In the genomic region with DNA sequence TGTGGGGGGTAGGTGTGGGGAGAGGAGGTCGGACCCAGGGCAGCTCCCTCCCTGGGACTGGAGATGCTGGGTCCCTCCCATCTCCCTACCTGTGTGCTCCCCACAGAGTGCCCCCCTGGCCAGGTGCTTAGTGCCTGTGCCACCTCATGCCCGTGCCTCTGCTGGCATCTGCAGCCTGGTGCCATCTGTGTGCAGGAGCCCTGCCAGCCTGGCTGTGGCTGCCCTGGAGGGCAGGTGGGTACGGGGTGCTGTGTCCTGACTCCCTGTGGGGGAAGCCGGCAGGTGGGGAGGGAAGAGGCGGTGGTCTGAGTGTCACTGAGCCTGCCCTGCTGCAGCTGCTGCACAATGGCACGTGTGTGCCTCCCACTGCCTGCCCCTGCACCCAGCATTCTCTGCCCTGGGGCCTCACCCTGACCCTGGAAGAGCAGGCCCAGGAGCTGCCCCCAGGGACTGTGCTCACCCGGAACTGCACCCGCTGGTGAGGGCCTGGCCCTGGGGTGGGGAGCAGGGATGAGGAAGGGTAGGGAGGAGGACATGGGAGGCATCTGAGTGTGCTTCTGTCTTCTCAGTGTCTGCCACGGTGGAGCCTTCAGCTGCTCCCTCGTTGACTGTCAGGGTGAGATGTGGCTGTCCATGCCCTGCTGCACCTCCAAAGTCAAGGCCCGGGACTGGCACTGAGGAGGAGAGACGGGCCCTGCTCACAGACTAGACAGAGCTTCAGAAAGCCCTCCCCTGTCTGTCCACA, we compare ENCODE assay signal across 26 cellular contexts. TPM values are rescaled to one million over a fixed set of nuclear protein-coding genes. Genes with fewer than 3 reads are reported as not detected.
DNase-seq lines count a peak whose midpoint lies in the region; ATAC-seq, FAIRE-seq and TF ChIP-seq lines count a peak whose summit lies in the region.
"Had no signal": no experiment of that assay in that cellular context is flagged by ENCODE, and none has a peak within 500 bp of the region (broad histone marks: within the 10 kb centered on the region; RNA-seq: fewer than 3 reads in every experiment).

No MANE protein-coding gene starts in this region.

- POLR2A ChIA-PET in GM12878 (lab: Charles Lee) = no interaction called here

- FAIRE-seq in GM12892 (lab: Jason Lieb, UNC) (no peak), GM12878 (lab: Jason Lieb, UNC) (no peak)
- FAIRE-seq: H54, pancreas had no signal

- H3K4me2 ChIP-seq in GM12878 (ENCODE audit: control insufficient read depth, insufficient read depth) (no peak overlapping the region), osteoblast (ENCODE audit: insufficient read depth, low read length) (no peak overlapping the region)

- H4K20me1 ChIP-seq in GM12878 (ENCODE audit: control insufficient read depth, insufficient read depth) (no peaks in the 10 kb centered on the region), osteoblast (ENCODE audit: insufficient read depth, low read length) (no peaks in the 10 kb centered on the region)

- no peak overlapping the region for H3K4me3 Mint-ChIP-seq in effector memory CD8-positive, alpha-beta T cell
- H3K4me3 Mint-ChIP-seq: CD8-positive, alpha-beta memory T cell; nephron progenitor cell had no signal

- intact Hi-C loops in GM12878 (cut with micrococcal nuclease; ENCODE audit: unreplicated experiment) = no loop called here

- CTCF ChIA-PET in GM12878 (lab: Yijun Ruan, JAX) = no interaction called here

- no peak overlapping the region for H3K9ac ChIP-seq in GM12878 (ENCODE audit: control insufficient read depth, insufficient read depth, low read length)

- 7% methylated on average over 12 of the region's 12 CpGs for WGBS in GM12878 (ENCODE audit: insufficient coverage, insufficient replicate concordance, low lambda C conversion rate, missing lambda C conversion rate)

- no peak overlapping the region for H3K4me3 ChIP-seq in GM12878
- H3K4me3 ChIP-seq in osteoblast (ENCODE audit: insufficient read depth, low read length) = no peak overlapping the region
- H3K4me3 ChIP-seq: lung, pancreas had no signal

- peak; percentile 20 for ATAC-seq in GM12878
- ATAC-seq in effector memory CD8-positive, alpha-beta T cell (replicated peaks) = no peak
- ATAC-seq: pancreas had no signal

- no peak overlapping the region for H3K27ac Mint-ChIP-seq in effector memory CD8-positive, alpha-beta T cell
- H3K27ac Mint-ChIP-seq: CD8-positive, alpha-beta memory T cell; nephron progenitor cell had no signal

- H3K27me3 Mint-ChIP-seq in effector memory CD8-positive, alpha-beta T cell = peaks cover 12 to 36% of the 10 kb centered on the region in 2 donors

- H3K4me1 ChIP-seq in GM12878 (ENCODE audit: control insufficient read depth, insufficient read depth, low read length) (no peaks in the 10 kb centered on the region), osteoblast (ENCODE audit: insufficient read depth, low read length) (no peaks in the 10 kb centered on the region)
- H3K4me1 ChIP-seq: pancreas had no signal

- RAD21 ChIA-PET in GM12878 (lab: Charles Lee; ENCODE audit: unreplicated experiment) = no interaction called here

- TF ChIP-seq CTCF in GM12878 (IDR thresholded peaks at IDR 0.05 in 2 of 3, conservative IDR thresholded peaks at IDR 0.05 in 1 of 3; ENCODE audit: control insufficient read depth in 2 of 3, extremely low read depth in 1 of 3, insufficient read depth in 1 of 3, low read depth in 3 of 3, low read length in 3 of 3) (no peak), osteoblast (IDR thresholded peaks at IDR 0.05; ENCODE audit: extremely low read depth, low read depth, low read length) (no peak)

- DNase-seq in NCI-H1417 (lab: John Stamatoyannopoulos, UW) (peak in 2 of 3 experiments; percentile 36 to 60), NCI-H1417 treated with DMSO at 0.1 percent for 48 hours (lab: John Stamatoyannopoulos, UW) (no peak), GM12892 (ENCODE audit: insufficient read length) (peak; percentile 16), GM12878 (ENCODE audit: low read depth, low spot score) (no peak), osteoblast (ENCODE audit: insufficient read length, low spot score, missing footprints) (peak; percentile 86), mucosa of gallbladder (ENCODE audit: low spot score) (no peak), G401 (ENCODE audit: low spot score) (no peak)
- no peak for DNase-seq in effector memory CD8-positive, alpha-beta T cell
- DNase-seq: activated naive CD4-positive, alpha-beta T cell treated with Interleukin-2 at 50 U/mL for 16 hours; brain microvascular endothelial cell; CD8-positive, alpha-beta memory T cell; DMS 273 treated with DMSO at 0.1 percent for 48 hours; IMR-90; NCI-H2029 treated with DMSO at 0.1 percent for 48 hours; NCI-H510A; nephron progenitor cell; SHP77; stimulated activated CD4-positive, alpha-beta T cell treated with anti-CD3 and anti-CD28 coated beads, Interleukin-4, amount 100 ng/mL, for 1 hour; T-helper 9 cell; WERI-Rb-1 had no signal

- H3K27ac ChIP-seq in GM12878 (ENCODE audit: control insufficient read depth, insufficient read depth) = no peak overlapping the region
- no peak overlapping the region for H3K27ac ChIP-seq in osteoblast (ENCODE audit: low read depth, low read length)
- H3K27ac ChIP-seq: 22Rv1, brain microvascular endothelial cell, epithelial cell of prostate, pancreas, WERI-Rb-1 had no signal

- TF ChIP-seq POLR2A in GM12892 (IDR thresholded peaks at IDR 0.05; ENCODE audit: low read depth, low read length) = no peak
- TF ChIP-seq POLR2A in GM12878 (IDR thresholded peaks at IDR 0.05; ENCODE audit: low read depth, low read length) = no peak

- no peaks in the 10 kb centered on the region for H3K36me3 ChIP-seq in GM12878 (ENCODE audit: control insufficient read depth in 2 of 2, insufficient read depth in 2 of 2, low read length in 1 of 2)
- no peaks in the 10 kb centered on the region for H3K36me3 ChIP-seq in osteoblast (ENCODE audit: insufficient read depth, low read length)
- H3K36me3 ChIP-seq: brain microvascular endothelial cell, pancreas, WERI-Rb-1 had no signal

- H3K27me3 ChIP-seq in GM12878 (replicated peaks in 1 of 2; ENCODE audit: control insufficient read depth in 2 of 2, insufficient read depth in 2 of 2, low read length in 1 of 2) (peaks cover 0 to 2% of the 10 kb centered on the region in 2 experiments; a peak in 1 of 4 replicates), osteoblast (ENCODE audit: insufficient read depth, low read length) (no peaks in the 10 kb centered on the region)
- H3K27me3 ChIP-seq: brain microvascular endothelial cell, pancreas had no signal

- H3K9me3 ChIP-seq in GM12878 (replicated peaks; ENCODE audit: control insufficient read depth, insufficient read depth, low read length) = no peaks in the 10 kb centered on the region
- no peaks in the 10 kb centered on the region for H3K9me3 ChIP-seq in osteoblast (ENCODE audit: low read depth, low read length)
- H3K9me3 ChIP-seq: pancreas had no signal

- TF ChIP-seq RAD21 in GM12878 (IDR thresholded peaks at IDR 0.05; ENCODE audit: insufficient read depth, low read depth, low read length) = no peak

- no peaks in the 10 kb centered on the region for H3K9me3 Mint-ChIP-seq in effector memory CD8-positive, alpha-beta T cell
- H3K9me3 Mint-ChIP-seq: CD8-positive, alpha-beta memory T cell; nephron progenitor cell had no signal

- H3K4me1 Mint-ChIP-seq in effector memory CD8-positive, alpha-beta T cell (ENCODE audit: low read depth in 2 of 2) = no peaks in the 10 kb centered on the region
- H3K4me1 Mint-ChIP-seq: CD8-positive, alpha-beta memory T cell had no signal

- TF ChIP-seq EP300 in GM12878 (IDR thresholded peaks at IDR 0.05; ENCODE audit: borderline replicate concordance in 1 of 2, control insufficient read depth in 1 of 2, low read depth in 2 of 2, low read length in 2 of 2) = no peak

- no TSS peak for BruUV-seq in GM12878 (replicated peaks; lab: Mats Ljungman, UMichigan)

- in situ Hi-C loops in GM12878 (cut with MboI) = no loop called here
- in situ Hi-C loops in G401 (cut with HindIII; ENCODE audit: low sequenced_read_pairs) = no loop called here

- H3K36me3 Mint-ChIP-seq in effector memory CD8-positive, alpha-beta T cell (ENCODE audit: insufficient read depth) = peaks cover 7% of the 10 kb centered on the region
- H3K36me3 Mint-ChIP-seq: CD8-positive, alpha-beta memory T cell had no signal

- H3K79me2 ChIP-seq in GM12878 (ENCODE audit: control insufficient read depth, insufficient read depth, low read length) (no peaks in the 10 kb centered on the region), osteoblast (ENCODE audit: insufficient read depth, low read length) (no peaks in the 10 kb centered on the region)

- H2AFZ ChIP-seq in GM12878 (ENCODE audit: control insufficient read depth, low read depth, low read length) (no peak overlapping the region), osteoblast (ENCODE audit: low read length) (no peak overlapping the region)

- SMC1A ChIA-PET in GM12878 (lab: Charles Lee; ENCODE audit: uncharacterized antibody, unreplicated experiment) = no interaction called here

RNA-seq across cellular contexts. Expression of gene ZNF862, which starts 11.7 kb away (rescaled TPM):
- 4.6 TPM for polyA plus RNA-seq in GM12892 (2012; ENCODE audit: missing spikeins)
- 22.3 and 23.9 TPM in 2 replicates for total RNA-seq in GM12878 (2013; cell fraction: nucleolus; rRNA removed)
- total RNA-seq in GM12878 (2014; rRNA removed) = 3.2 and 3.6 TPM in 2 replicates
- 3.3 and 4.0 TPM in 2 replicates for total RNA-seq in GM12878 (2014; rRNA removed; fragmentation: Illumina TruSeq; extraction: Trizol)
- 6.3 and 7.8 TPM in 2 replicates for total RNA-seq in GM12878 (2021)
- polyA plus RNA-seq in GM12878 (2011; ENCODE audit: low read depth) = 3.2 TPM
- 7.1 and 7.7 TPM in 2 replicates for polyA plus RNA-seq in GM12878 (2011; rRNA removed)
- 6.1 and 8.1 TPM in 2 replicates for polyA plus RNA-seq in GM12878 (2011; cell fraction: cytosol; rRNA removed)
- 16.4 and 24.9 TPM in 2 replicates for polyA plus RNA-seq in GM12878 (2011; cell fraction: nucleus; rRNA removed)
- 7.5 and 8.5 TPM in 2 replicates for polyA plus RNA-seq in GM12878 (2012)
- 4.3 and 5.9 TPM in 2 replicates for polyA plus RNA-seq in GM12878 (2014; fragmentation: Illumina TruSeq; extraction: Trizol)
- polyA plus RNA-seq in GM12878 (2014; fragmentation: Nextera tagmentation; extraction: Ambion mirVana) = 1 to 10 TPM in 1 of 2 experiments, under 1 TPM in 1; 0.49 to 1.3 TPM
- polyA plus RNA-seq in GM12878 (2014; rRNA removed) = 4.6 and 5.7 TPM in 2 replicates
- polyA plus RNA-seq in GM12878 (2016; fragmentation: Nextera tagmentation; extraction: Ambion mirVana) = 1 to 10 TPM; 2.5 to 2.7 TPM
- polyA minus RNA-seq in GM12878 (2011; rRNA and poly(A)+ RNA removed) = 7.8 and 10.7 TPM in 2 replicates
- 1.1 and 2.1 TPM in 2 replicates for polyA minus RNA-seq in GM12878 (2011; cell fraction: cytosol; rRNA and poly(A)+ RNA removed)
- 13.1 and 14.8 TPM in 2 replicates for polyA minus RNA-seq in GM12878 (2011; cell fraction: nucleus; rRNA and poly(A)+ RNA removed)
- 8.7 and 12.7 TPM in 2 replicates for total RNA-seq in osteoblast
- 31.3 TPM for total RNA-seq in mucosa of gallbladder
- total RNA-seq in G401 (2014; rRNA removed; shearing (Covaris generic)) = 1.8 and 2.2 TPM in 2 replicates

RNA-seq across cellular contexts. Expression of gene ATP6V0E2, which starts 47.3 kb away (rescaled TPM):
- 10.5 TPM for polyA plus RNA-seq in GM12892 (2012; ENCODE audit: missing spikeins)
- total RNA-seq in GM12878 (2013; cell fraction: nucleolus; rRNA removed) = 16.9 and 18.7 TPM in 2 replicates
- 30.8 and 37.5 TPM in 2 replicates for total RNA-seq in GM12878 (2014; rRNA removed)
- total RNA-seq in GM12878 (2014; rRNA removed; fragmentation: Illumina TruSeq; extraction: Trizol) = 14.1 and 16.3 TPM in 2 replicates
- 33.2 and 37.0 TPM in 2 replicates for total RNA-seq in GM12878 (2021)
- 7.2 TPM for polyA plus RNA-seq in GM12878 (2011; ENCODE audit: low read depth)
- 6.6 and 11.4 TPM in 2 replicates for polyA plus RNA-seq in GM12878 (2011; rRNA removed)
- 30.1 and 36.5 TPM in 2 replicates for polyA plus RNA-seq in GM12878 (2011; cell fraction: cytosol; rRNA removed)
- 53.6 and 72.8 TPM in 2 replicates for polyA plus RNA-seq in GM12878 (2011; cell fraction: nucleus; rRNA removed)
- polyA plus RNA-seq in GM12878 (2012) = 15.1 and 21.7 TPM in 2 replicates
- 8.7 and 18.3 TPM in 2 replicates for polyA plus RNA-seq in GM12878 (2014; fragmentation: Illumina TruSeq; extraction: Trizol)
- 1 to 10 TPM; 1.5 to 1.8 TPM for polyA plus RNA-seq in GM12878 (2014; fragmentation: Nextera tagmentation; extraction: Ambion mirVana)
- 39.3 and 42.9 TPM in 2 replicates for polyA plus RNA-seq in GM12878 (2014; rRNA removed)
- 10 to 100 TPM; 51.0 to 54.7 TPM for polyA plus RNA-seq in GM12878 (2016; fragmentation: Nextera tagmentation; extraction: Ambion mirVana)
- polyA minus RNA-seq in GM12878 (2011; rRNA and poly(A)+ RNA removed) = 6.5 and 13.9 TPM in 2 replicates
- polyA minus RNA-seq in GM12878 (2011; cell fraction: cytosol; rRNA and poly(A)+ RNA removed) = 8.4 and 16.0 TPM in 2 replicates
- 10.8 and 14.8 TPM in 2 replicates for polyA minus RNA-seq in GM12878 (2011; cell fraction: nucleus; rRNA and poly(A)+ RNA removed)
- 27.9 and 28.3 TPM in 2 replicates for total RNA-seq in osteoblast
- 47.0 TPM for total RNA-seq in mucosa of gallbladder
- 35.1 and 73.1 TPM in 2 replicates for total RNA-seq in G401 (2014; rRNA removed; shearing (Covaris generic))

RNA-seq across cellular contexts. Expression of gene ZNF467, which starts 53.1 kb away (rescaled TPM):
- polyA plus RNA-seq in GM12892 (2012; ENCODE audit: missing spikeins) = not detected
- total RNA-seq in GM12878 (2013; cell fraction: nucleolus; rRNA removed) = 0.77 and 0.93 TPM in 2 replicates
- total RNA-seq in GM12878 (2014; rRNA removed) (not detected in 2 replicates), GM12878 (2014; rRNA removed; fragmentation: Illumina TruSeq; extraction: Trizol) (not detected in 2 replicates), GM12878 (2021) (not detected in 2 replicates), osteoblast (not detected in 2 replicates), mucosa of gallbladder (31.1 TPM)
- not detected for polyA plus RNA-seq in GM12878 (2011; ENCODE audit: low read depth)
- polyA plus RNA-seq in GM12878 (2011; rRNA removed) (not detected in 2 replicates), GM12878 (2014; fragmentation: Illumina TruSeq; extraction: Trizol) (not detected in 2 replicates), GM12878 (2014; fragmentation: Nextera tagmentation; extraction: Ambion mirVana) (not detected), GM12878 (2014; rRNA removed) (0.04 TPM in 1 of 2 replicates, not detected in the other), GM12878 (2016; fragmentation: Nextera tagmentation; extraction: Ambion mirVana) (not detected)
- 0.07 TPM in 1 of 2 replicates, not detected in the other for polyA plus RNA-seq in GM12878 (2011; cell fraction: cytosol; rRNA removed)
- polyA plus RNA-seq in GM12878 (2011; cell fraction: nucleus; rRNA removed) = 0.35 and 0.45 TPM in 2 replicates
- polyA plus RNA-seq in GM12878 (2012) = 0.19 and 0.34 TPM in 2 replicates
- polyA minus RNA-seq in GM12878 (2011; rRNA and poly(A)+ RNA removed) = 0.05 TPM in 1 of 2 replicates, not detected in the other
- polyA minus RNA-seq in GM12878 (2011; cell fraction: cytosol; rRNA and poly(A)+ RNA removed) = not detected in 2 replicates
- polyA minus RNA-seq in GM12878 (2011; cell fraction: nucleus; rRNA and poly(A)+ RNA removed) = not detected in 2 replicates
- 7.9 and 9.8 TPM in 2 replicates for total RNA-seq in G401 (2014; rRNA removed; shearing (Covaris generic))
- total RNA-seq: IMR-90, kidney epithelial cell had no signal

Comparison
In these comparisons a context has a peak if more than half of its experiments do, and no peak if none do; other contexts are left out.
1. DNase-seq: peak in NCI-H1417 (2 of 3), GM12892 (single experiment) and osteoblast (single experiment); none in NCI-H1417 treated with DMSO at 0.1 percent for 48 hours (single experiment), GM12878 (single experiment), mucosa of gallbladder (single experiment), effector memory CD8-positive, alpha-beta T cell (0 of 3) and G401 (single experiment).